8 cellular contexts compared by ENCODE assay signal in the genomic region with DNA sequence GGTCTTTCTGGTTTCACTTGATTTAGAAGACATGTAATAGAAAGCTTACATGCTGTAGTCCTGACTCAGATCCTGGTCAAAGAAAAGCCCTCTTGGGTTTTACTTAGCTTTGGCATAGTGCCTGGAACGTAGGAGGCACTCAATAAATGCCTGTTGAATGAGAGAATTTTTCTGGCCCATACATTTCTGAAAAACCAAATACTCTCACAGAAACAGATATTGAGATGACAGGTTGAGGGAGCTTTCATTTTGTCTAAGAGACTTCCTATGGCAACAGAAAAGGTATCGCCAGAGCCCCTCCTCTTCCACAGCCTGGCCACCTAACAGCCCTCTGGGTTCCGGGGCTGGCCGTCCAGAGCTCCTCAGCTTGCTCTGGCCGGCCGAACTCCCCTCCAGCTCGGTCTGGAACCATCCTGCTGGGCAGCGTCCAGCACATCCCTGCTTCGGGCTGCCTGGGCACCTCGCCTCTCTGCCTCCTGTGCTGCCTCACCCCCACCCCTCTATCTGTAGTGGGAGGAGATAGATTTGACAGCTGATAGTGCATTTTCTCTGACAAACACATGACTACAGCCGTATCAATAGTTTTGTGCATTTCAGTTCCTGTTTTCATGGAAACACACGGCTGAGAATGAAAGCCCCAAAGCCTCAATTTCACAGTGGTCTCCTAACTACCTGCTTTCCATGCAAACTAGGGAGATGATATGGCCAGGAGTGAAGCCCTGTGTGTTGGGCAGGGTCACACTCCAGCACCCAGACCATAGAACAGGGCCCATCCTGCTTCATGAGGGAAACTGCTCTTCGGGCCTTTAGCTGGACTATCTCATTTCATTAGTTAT. TPM values are rescaled to one million over a fixed set of nuclear protein-coding genes. Genes with fewer than 3 reads are reported as not detected.
A peak's percentile ranks its signal among the peaks of the same experiment; 100 is the strongest.
DNase-seq lines count a peak whose midpoint lies in the region; ATAC-seq and TF ChIP-seq lines count a peak whose summit lies in the region.

No MANE protein-coding gene starts in this region.

- H3K27ac ChIP-seq in thyroid gland, result peak overlapping the region in 2 of 3 donors; percentile 27 to 56
- no peak overlapping the region for H3K27ac ChIP-seq in H9 (ENCODE audit: insufficient read length, low read depth, low read length)

- TF ChIP-seq POLR2A in thyroid gland (IDR thresholded peaks at IDR 0.05), result no peak

- no peak overlapping the region for H2BK20ac ChIP-seq in H9 (ENCODE audit: low read depth, low read length, poor library complexity, severe bottlenecking)

- H3K4me3 Mint-ChIP-seq in activated naive CD4-positive, alpha-beta T cell treated with anti-CD3 and anti-CD28 coated beads, Interleukin-2, amount 10 ng/mL, durations not matched to agents 7 days and 5 days, result no peak overlapping the region
- H3K4me3 Mint-ChIP-seq in H9, result no peak overlapping the region

- no peak overlapping the region for H3K9ac ChIP-seq in H9 (ENCODE audit: extremely low read depth, insufficient read length, low read length)

- H2AK5ac ChIP-seq in H9 (ENCODE audit: insufficient read length, low read length), result no peak overlapping the region

- H3K27ac Mint-ChIP-seq in activated naive CD4-positive, alpha-beta T cell treated with anti-CD3 and anti-CD28 coated beads, Interleukin-2, amount 10 ng/mL, durations not matched to agents 7 days and 5 days, result peak overlapping the region; percentile 78
- no peak overlapping the region for H3K27ac Mint-ChIP-seq in H9

- H2AFZ ChIP-seq in H9 (ENCODE audit: low read length), result no peak overlapping the region

- H2BK12ac ChIP-seq in H9 (ENCODE audit: insufficient read length, low read depth, low read length), result no peak overlapping the region

- no peak overlapping the region for H3K4ac ChIP-seq in H9 (ENCODE audit: low read depth, low read length)

- WGBS in thyroid gland, 2 donors, result 56 to 58% methylated on average over 11 to 13 of the region's 13 CpGs
- WGBS in H9 (ENCODE audit: extremely low coverage, insufficient read length, low lambda C conversion rate), result no CpG with 5 or more reads among the region's 13 CpGs

- H4K5ac ChIP-seq in H9 (ENCODE audit: insufficient read length, low read depth, low read length), result no peak overlapping the region

- H3K27me3 ChIP-seq in thyroid gland, result no peaks in the 10 kb centered on the region
- H3K27me3 ChIP-seq in H9 (ENCODE audit: insufficient read depth, low read length), result no peaks in the 10 kb centered on the region

- H3K56ac ChIP-seq in H9 (ENCODE audit: insufficient read length, low read depth, low read length), result no peak overlapping the region

- H3K4me3 ChIP-seq in fibroblast of mammary gland (ENCODE audit: control insufficient read depth, low read depth, low read length) (peak overlapping the region; percentile 7), thyroid gland (replicated peaks in 1 of 3) (no peak overlapping the region)

- peaks cover 15% of the 10 kb centered on the region for H3K4me1 Mint-ChIP-seq in activated naive CD4-positive, alpha-beta T cell treated with anti-CD3 and anti-CD28 coated beads, Interleukin-2, amount 10 ng/mL, durations not matched to agents 7 days and 5 days
- peaks cover 9% of the 10 kb centered on the region in 2 experiments for H3K4me1 Mint-ChIP-seq in H9

- H3K9me3 ChIP-seq in thyroid gland (no peaks in the 10 kb centered on the region), H9 (ENCODE audit: control insufficient read depth, low read depth, low read length) (no peaks in the 10 kb centered on the region)

- no peaks in the 10 kb centered on the region for H3K36me3 ChIP-seq in thyroid gland

- no peak overlapping the region; the same call in 1 of the 2 replicates for H2BK15ac ChIP-seq in H9 (ENCODE audit: low read depth, low read length)

- no peak overlapping the region for H4K8ac ChIP-seq in H9 (replicated peaks; ENCODE audit: insufficient read length, low read depth, low read length)

- intact Hi-C loops in thyroid gland (cut with DNase I), result no loop called here

- H3K18ac ChIP-seq in H9 (ENCODE audit: insufficient read length, low read depth, low read length), result no peak overlapping the region

- no peak for DNase-seq in activated naive CD4-positive, alpha-beta T cell treated with anti-CD3 and anti-CD28 coated beads, Interleukin-2, amount 10 ng/mL, durations not matched to agents 7 days and 5 days
- no peak for DNase-seq in activated naive CD4-positive, alpha-beta T cell (lab: John Stamatoyannopoulos, UW)
- DNase-seq in RKO (ENCODE audit: low spot score), result peak; percentile 74
- peak; percentile 96 for DNase-seq in fibroblast of mammary gland (ENCODE audit: low read depth)
- DNase-seq in thyroid gland, result peak; percentile 54 to 70
- no peak for DNase-seq in cerebellar nuclear complex (lab: John Stamatoyannopoulos, UW)
- no peak for DNase-seq in H9

- no peak overlapping the region for H4K91ac ChIP-seq in H9 (ENCODE audit: insufficient read length, low read depth, low read length)

- H3K79me2 ChIP-seq in H9 (ENCODE audit: insufficient read depth, low read length), result no peaks in the 10 kb centered on the region

- H3K23me2 ChIP-seq in H9 (ENCODE audit: insufficient read length, low read depth, low read length, poor library complexity, severe bottlenecking), result no peaks in the 10 kb centered on the region

- H3K27me3 Mint-ChIP-seq in activated naive CD4-positive, alpha-beta T cell treated with anti-CD3 and anti-CD28 coated beads, Interleukin-2, amount 10 ng/mL, durations not matched to agents 7 days and 5 days, result peaks cover 25% of the 10 kb centered on the region
- no peaks in the 10 kb centered on the region; the same call in 1 of the 2 replicates for H3K27me3 Mint-ChIP-seq in H9 (ENCODE audit: low read depth)

- H2BK5ac ChIP-seq in H9 (ENCODE audit: insufficient read length, low read length), result no peak overlapping the region

- H3K36me3 Mint-ChIP-seq in activated naive CD4-positive, alpha-beta T cell treated with anti-CD3 and anti-CD28 coated beads, Interleukin-2, amount 10 ng/mL, durations not matched to agents 7 days and 5 days, result no peaks in the 10 kb centered on the region
- H3K36me3 Mint-ChIP-seq in H9 (ENCODE audit: insufficient read depth in 1 of 3, low read depth in 3 of 3), result peaks cover 0 to 7% (median 0%) of the 10 kb centered on the region in 3 experiments; a peak in 3 of 7 replicates

- H3T11ph ChIP-seq in H9 (ENCODE audit: low read length), result no peak overlapping the region

- peaks cover 3% of the 10 kb centered on the region for H4K20me1 ChIP-seq in H9 (ENCODE audit: control insufficient read depth, insufficient read depth, insufficient read length)

- no peak overlapping the region for H2BK120ac ChIP-seq in H9 (ENCODE audit: low read depth, low read length, poor library complexity, severe bottlenecking)

- CTCF ChIA-PET in activated naive CD4-positive, alpha-beta T cell treated with anti-CD3 and anti-CD28 coated beads, Interleukin-2, amount 10 ng/mL, durations not matched to agents 7 days and 5 days (lab: Charles Lee), result interaction anchor here (0.6 to 1.6 kb wide), 3 partner anchors 40 to 255 kb away, joined by 4 to 5 read pairs (median 4); no protein-coding TSS in a partner anchor

- no peak overlapping the region for H3K4me2 ChIP-seq in H9 (ENCODE audit: insufficient read depth, insufficient read length, low read length)

- TF ChIP-seq CTCF in fibroblast of mammary gland (conservative IDR thresholded peaks at IDR 0.05; ENCODE audit: control insufficient read depth, insufficient read depth, low read depth, low read length), result no peak
- no peak for TF ChIP-seq CTCF in thyroid gland (IDR thresholded peaks at IDR 0.05)
- no peak for TF ChIP-seq CTCF in H9 (conservative IDR thresholded peaks at IDR 0.05)

- H3K23ac ChIP-seq in H9 (ENCODE audit: insufficient read length, low read depth, low read length), result no peak overlapping the region

- peaks cover 0 to 12% of the 10 kb centered on the region in 2 donors for H3K4me1 ChIP-seq in thyroid gland
- no peaks in the 10 kb centered on the region for H3K4me1 ChIP-seq in H9 (ENCODE audit: insufficient read depth, low read length)

- no peak overlapping the region for H3K14ac ChIP-seq in H9 (ENCODE audit: insufficient read depth, low read length)

- no peaks in the 10 kb centered on the region for H3K9me3 Mint-ChIP-seq in activated naive CD4-positive, alpha-beta T cell treated with anti-CD3 and anti-CD28 coated beads, Interleukin-2, amount 10 ng/mL, durations not matched to agents 7 days and 5 days
- peaks cover 0 to 7% of the 10 kb centered on the region in 2 experiments; a peak in 3 of 5 replicates for H3K9me3 Mint-ChIP-seq in H9

- no peaks in the 10 kb centered on the region for H3K79me1 ChIP-seq in H9 (ENCODE audit: insufficient read depth, low read depth, low read length, poor library complexity, severe bottlenecking)

- ATAC-seq in HG02678 (IDR thresholded peaks at IDR 0.05; ENCODE audit: unreplicated experiment), result peak; percentile 81

RNA-seq across cellular contexts. Expression of a gene that starts 1.1 kb away (rescaled TPM):
- total RNA-seq in thyroid gland, result not detected
- not detected in 2 replicates for total RNA-seq in H9 (2021)

RNA-seq across cellular contexts. Expression of a gene that starts 16.9 kb away (rescaled TPM):
- not detected for total RNA-seq in thyroid gland
- total RNA-seq in H9 (2021), result not detected in 2 replicates

Comparison
In these comparisons a context has a peak if more than half of its experiments do, and no peak if none do; other contexts are left out.
1. DNase-seq: peak in RKO (single experiment), fibroblast of mammary gland (single experiment) and thyroid gland (2 of 2); none in activated naive CD4-positive, alpha-beta T cell treated with anti-CD3 and anti-CD28 coated beads, Interleukin-2, amount 10 ng/mL, durations not matched to agents 7 days and 5 days (single experiment), activated naive CD4-positive, alpha-beta T cell (0 of 4), cerebellar nuclear complex (0 of 2) and H9 (single experiment).